ENCODE assay signal across 18 cellular contexts in genomic region chr7:151468214-151469023, GRCh38. TPM values are rescaled to one million over a fixed set of nuclear protein-coding genes. Genes with fewer than 3 reads are reported as not detected.
A peak's percentile ranks its signal among the peaks of the same experiment; 100 is the strongest.
DNase-seq lines count a peak whose midpoint lies in the region; ATAC-seq, FAIRE-seq and TF ChIP-seq lines count a peak whose summit lies in the region.
"Had no signal": no experiment of that assay in that cellular context is flagged by ENCODE, and none has a peak within 500 bp of the region (broad histone marks: within the 10 kb centered on the region; RNA-seq: fewer than 3 reads in every experiment).

No MANE protein-coding gene starts in this region.

- H3K4me3 Mint-ChIP-seq in T-helper 1 cell treated with Interleukin-12 subunit alpha and Interleukin-12 subunit beta and Interleukin-4 antibody, amounts not matched to agents 30 μg/mL and 1 μg/mL, for 36 hours = no peak overlapping the region
- H3K4me3 Mint-ChIP-seq in Calu3 (ENCODE audit: low read depth, unreplicated experiment) = no peak overlapping the region
- H3K4me3 Mint-ChIP-seq in nephron progenitor cell = no peak overlapping the region

- peaks cover 8% of the 10 kb centered on the region for H3K9me3 Mint-ChIP-seq in T-helper 1 cell treated with Interleukin-12 subunit alpha and Interleukin-12 subunit beta and Interleukin-4 antibody, amounts not matched to agents 30 μg/mL and 1 μg/mL, for 36 hours
- peaks cover 5% of the 10 kb centered on the region for H3K9me3 Mint-ChIP-seq in Calu3 (ENCODE audit: low read depth, unreplicated experiment)
- peaks cover 18% of the 10 kb centered on the region for H3K9me3 Mint-ChIP-seq in nephron progenitor cell

- peaks cover 26% of the 10 kb centered on the region for H3K4me1 Mint-ChIP-seq in T-helper 1 cell treated with Interleukin-12 subunit alpha and Interleukin-12 subunit beta and Interleukin-4 antibody, amounts not matched to agents 30 μg/mL and 1 μg/mL, for 36 hours (ENCODE audit: low read depth)
- H3K4me1 Mint-ChIP-seq in Calu3 (ENCODE audit: low read depth, unreplicated experiment) (peaks cover 19% of the 10 kb centered on the region), nephron progenitor cell (peaks cover 31% of the 10 kb centered on the region)

- H2AFZ ChIP-seq in K562 (ENCODE audit: low read depth, low read length) = no peak overlapping the region
- no peak overlapping the region for H2AFZ ChIP-seq in Karpas-422 (ENCODE audit: low read length)

- TF ChIP-seq POLR2A in K562 (conservative IDR thresholded peaks at IDR 0.05) = no peak

- H3K79me2 ChIP-seq in K562 (ENCODE audit: control insufficient read depth, insufficient read depth, low read length) (peaks cover 4% of the 10 kb centered on the region), Karpas-422 (ENCODE audit: low read length) (peaks cover 22% of the 10 kb centered on the region)

- WGBS in K562 (ENCODE audit: insufficient coverage, low coverage, missing lambda C conversion rate) = 96% methylated on average over 19 of the region's 19 CpGs

- no peaks in the 10 kb centered on the region for H3K9me1 ChIP-seq in K562 (ENCODE audit: control insufficient read depth, insufficient read depth, low read length)

- no peak for ATAC-seq in K562
- ATAC-seq in GM18861 (IDR thresholded peaks at IDR 0.05; ENCODE audit: unreplicated experiment) = no peak

- H3K27me3 Mint-ChIP-seq in T-helper 1 cell treated with Interleukin-12 subunit alpha and Interleukin-12 subunit beta and Interleukin-4 antibody, amounts not matched to agents 30 μg/mL and 1 μg/mL, for 36 hours (ENCODE audit: low read depth) = no peaks in the 10 kb centered on the region
- H3K27me3 Mint-ChIP-seq in Calu3 (ENCODE audit: unreplicated experiment) = no peaks in the 10 kb centered on the region
- no peaks in the 10 kb centered on the region for H3K27me3 Mint-ChIP-seq in nephron progenitor cell (ENCODE audit: low read depth, poor library complexity)

- CTCF ChIA-PET in Calu3 (lab: Charles Lee) (no interaction called here), K562 (lab: Yijun Ruan, JAX; ENCODE audit: low intra/inter-chr PET ratio) (no interaction called here)

- TF ChIP-seq CTCF in Calu3 (IDR thresholded peaks at IDR 0.05; ENCODE audit: unreplicated experiment) (no peak), K562 (IDR thresholded peaks at IDR 0.05 in 2 of 3, conservative IDR thresholded peaks at IDR 0.05 in 1 of 3; ENCODE audit: insufficient read depth in 2 of 3, low read depth in 1 of 3, low read length in 3 of 3) (no peak), nephron progenitor cell (IDR thresholded peaks at IDR 0.05) (no peak)

- TF ChIP-seq EP300 in K562 (IDR thresholded peaks at IDR 0.05; ENCODE audit: low read length) = no peak

- peaks cover 67% of the 10 kb centered on the region for H3K36me3 Mint-ChIP-seq in T-helper 1 cell treated with Interleukin-12 subunit alpha and Interleukin-12 subunit beta and Interleukin-4 antibody, amounts not matched to agents 30 μg/mL and 1 μg/mL, for 36 hours (ENCODE audit: low read depth)
- H3K36me3 Mint-ChIP-seq in Calu3 (ENCODE audit: insufficient read depth, unreplicated experiment) = peaks cover 56% of the 10 kb centered on the region
- peaks cover 95% of the 10 kb centered on the region for H3K36me3 Mint-ChIP-seq in nephron progenitor cell (ENCODE audit: low read depth)

- H3K9me2 ChIP-seq in Karpas-422 (replicated peaks; ENCODE audit: insufficient read depth, low read length) = no peaks in the 10 kb centered on the region

- H3K27me3 ChIP-seq in K562 (ENCODE audit: control insufficient read depth in 2 of 2, insufficient read depth in 2 of 2, low read length in 2 of 2) (no peaks in the 10 kb centered on the region), Karpas-422 (ENCODE audit: low read length) (no peaks in the 10 kb centered on the region)
- H3K27me3 ChIP-seq: Peyer's patch had no signal

- H3K27ac ChIP-seq in K562 (ENCODE audit: extremely low read depth, low read depth, low read length) (no peak overlapping the region), Karpas-422 (ENCODE audit: low read length) (no peak overlapping the region)
- H3K27ac ChIP-seq: lower lobe of right lung, Peyer's patch had no signal

- H3K4me1 ChIP-seq in K562 (replicated peaks in 1 of 2; ENCODE audit: control insufficient read depth in 2 of 2, insufficient read depth in 2 of 2, low read length in 2 of 2) (0 out of 5 replicates have a peak, but pooled peaks cover 0 to 3% of the 10 kb centered on the region in 2 experiments), Karpas-422 (ENCODE audit: low read length) (peaks cover 29% of the 10 kb centered on the region)

- no peaks in the 10 kb centered on the region for H4K20me1 ChIP-seq in K562 (replicated peaks; ENCODE audit: control insufficient read depth, insufficient read depth, low read length)
- H4K20me1 ChIP-seq in Karpas-422 (ENCODE audit: insufficient read depth, low read depth, low read length) = peaks cover 29% of the 10 kb centered on the region

- POLR2A ChIA-PET in K562 (lab: Yijun Ruan, JAX) = interaction anchor here (0.6 to 2.3 kb wide), 2 partner anchors 11 to 14 kb away, joined by 4 to 6 read pairs; no protein-coding TSS in a partner anchor

- H3K4me3 ChIP-seq in K562 = no peak overlapping the region
- H3K4me3 ChIP-seq in Karpas-422 (ENCODE audit: low read length) = no peak overlapping the region
- H3K4me3 ChIP-seq: lower lobe of right lung, Peyer's patch had no signal

- H3K9me3 ChIP-seq in K562 (replicated peaks; ENCODE audit: control insufficient read depth, insufficient read depth, low read depth, low read length) (0 out of 2 replicates have a peak, but pooled peaks cover 3% of the 10 kb centered on the region), Karpas-422 (ENCODE audit: low read length) (no peaks in the 10 kb centered on the region)
- H3K9me3 ChIP-seq: lower lobe of right lung, Peyer's patch had no signal

- TF ChIP-seq RAD21 in K562 (CRISPR knock-in tag; conservative IDR thresholded peaks at IDR 0.05 in 1 of 2, IDR thresholded peaks at IDR 0.05 in 1 of 2) = no peak

- H3K27ac Mint-ChIP-seq in T-helper 1 cell treated with Interleukin-12 subunit alpha and Interleukin-12 subunit beta and Interleukin-4 antibody, amounts not matched to agents 30 μg/mL and 1 μg/mL, for 36 hours = peak overlapping the region; percentile 43
- H3K27ac Mint-ChIP-seq in Calu3 (ENCODE audit: unreplicated experiment) (peak overlapping the region; percentile 1), nephron progenitor cell (peak overlapping the region; percentile 93)

- DNase-seq in T-helper 1 cell (no peak), Calu3 (no peak), K562 (ENCODE audit: extremely low read depth in 1 of 4, low spot score in 3 of 4) (no peak), nephron progenitor cell (no peak), NCI-H226 (no peak), Karpas-422 (no peak)
- DNase-seq: activated CD8-positive, alpha-beta memory T cell treated with anti-CD3 and anti-CD28 coated beads for 24 hours; GF-D8; lower lobe of right lung; NCI-H1092; occipital lobe; Peyer's patch; T1000 had no signal

- FAIRE-seq in K562 (lab: Jason Lieb, UNC) = no peak

- in situ Hi-C loops in K562 (cut with MboI) = no loop called here

- intact Hi-C loops in Calu3 (cut with micrococcal nuclease; ENCODE audit: unreplicated experiment) = loop anchor here (10.0 kb wide), 1 partner anchor 46 kb away; the partner anchor contains the start of gene RHEB
- intact Hi-C loops in K562 (cut with micrococcal nuclease) = no loop called here

- H3K9ac ChIP-seq in K562 (ENCODE audit: insufficient read depth in 1 of 2, low read depth in 2 of 2, low read length in 2 of 2) = no peak overlapping the region
- H3K9ac ChIP-seq in Karpas-422 (ENCODE audit: low read length) = no peak overlapping the region

- BruUV-seq in Calu3 (replicated peaks; lab: Mats Ljungman, UMichigan) = no TSS peak
- BruUV-seq in K562 (replicated peaks; lab: Mats Ljungman, UMichigan) = no TSS peak

- H3K36me3 ChIP-seq in K562 (ENCODE audit: control insufficient read depth, insufficient read depth, low read length) (peaks cover 81% of the 10 kb centered on the region), Karpas-422 (ENCODE audit: insufficient read depth, low read length) (peaks cover 44% of the 10 kb centered on the region)

- H3K4me2 ChIP-seq in K562 (ENCODE audit: insufficient read depth, low read length) (no peak overlapping the region), Karpas-422 (ENCODE audit: low read depth, low read length, poor library complexity, severe bottlenecking) (no peak overlapping the region)

RNA-seq across cellular contexts. Expression of gene CRYGN, which starts 28.5 kb away (rescaled TPM):
- total RNA-seq in Calu3 (2022) = not detected in 2 replicates
- 0.19 and 0.23 TPM in 2 replicates for total RNA-seq in K562 (2011; cell fraction: chromatin; rRNA removed; ENCODE audit: low replicate concordance)
- total RNA-seq in K562 (2011; cell fraction: nucleolus; rRNA removed) = not detected in 2 replicates
- total RNA-seq in K562 (2011; cell fraction: nucleoplasm; rRNA removed) = not detected in 2 replicates
- total RNA-seq in K562 (2014; rRNA removed) = not detected in 2 replicates
- not detected in 2 replicates for total RNA-seq in K562 (2014; rRNA removed; fragmentation: Illumina TruSeq; extraction: Trizol)
- total RNA-seq in K562 (2015; rRNA removed; fragmentation: Illumina TruSeq; extraction: Trizol) = not detected in 2 replicates
- total RNA-seq in K562 (2021) = not detected in 2 replicates
- not detected in 2 replicates for polyA plus RNA-seq in K562 (2011; rRNA removed)
- not detected in 2 replicates for polyA plus RNA-seq in K562 (2011; cell fraction: cytosol; rRNA removed)
- 0.09 TPM in 1 of 2 replicates, not detected in the other for polyA plus RNA-seq in K562 (2011; cell fraction: nucleus; rRNA removed)
- not detected in 2 replicates for polyA plus RNA-seq in K562 (2012)
- not detected in 2 replicates for polyA plus RNA-seq in K562 (2014; fragmentation: Illumina TruSeq; extraction: Trizol)
- polyA plus RNA-seq in K562 (2014; fragmentation: Nextera tagmentation; extraction: Ambion mirVana) = not detected
- polyA plus RNA-seq in K562 (2014; rRNA removed) = not detected in 2 replicates
- not detected in 2 replicates for polyA minus RNA-seq in K562 (2011; rRNA and poly(A)+ RNA removed)
- polyA minus RNA-seq in K562 (2011; cell fraction: cytosol; rRNA and poly(A)+ RNA removed) = not detected in 2 replicates
- not detected in 2 replicates for polyA minus RNA-seq in K562 (2011; cell fraction: nucleus; rRNA and poly(A)+ RNA removed)
- not detected in 2 replicates for total RNA-seq in Karpas-422 (2014; rRNA removed; shearing (Covaris generic); ENCODE audit: low replicate concordance)
- total RNA-seq: A172, dermis microvascular lymphatic vessel endothelial cell, H4, lower lobe of right lung, occipital lobe, Peyer's patch had no signal

RNA-seq across cellular contexts. Expression of gene RHEB, which starts 51.3 kb away (rescaled TPM):
- total RNA-seq in Calu3 (2022) (123 and 126 TPM in 2 replicates), K562 (2014; rRNA removed) (122 and 126 TPM in 2 replicates), K562 (2014; rRNA removed; fragmentation: Illumina TruSeq; extraction: Trizol) (213 and 243 TPM in 2 replicates), K562 (2015; rRNA removed; fragmentation: Illumina TruSeq; extraction: Trizol) (168 and 182 TPM in 2 replicates), K562 (2021) (156 and 162 TPM in 2 replicates)
- 35.9 and 119 TPM in 2 replicates for total RNA-seq in K562 (2011; cell fraction: chromatin; rRNA removed; ENCODE audit: low replicate concordance)
- 22.3 and 24.1 TPM in 2 replicates for total RNA-seq in K562 (2011; cell fraction: nucleolus; rRNA removed)
- total RNA-seq in K562 (2011; cell fraction: nucleoplasm; rRNA removed) = 69.2 and 108 TPM in 2 replicates
- polyA plus RNA-seq in K562 (2011; rRNA removed) (139 and 249 TPM in 2 replicates), K562 (2014; fragmentation: Illumina TruSeq; extraction: Trizol) (152 and 189 TPM in 2 replicates), K562 (2014; fragmentation: Nextera tagmentation; extraction: Ambion mirVana) (10 to 100 TPM; 28.5 to 35.3 TPM), K562 (2014; rRNA removed) (205 and 230 TPM in 2 replicates)
- 56.0 and 60.3 TPM in 2 replicates for polyA plus RNA-seq in K562 (2011; cell fraction: cytosol; rRNA removed)
- 30.6 and 47.5 TPM in 2 replicates for polyA plus RNA-seq in K562 (2011; cell fraction: nucleus; rRNA removed)
- 144 and 166 TPM in 2 replicates for polyA plus RNA-seq in K562 (2012)
- 73.7 and 78.8 TPM in 2 replicates for polyA minus RNA-seq in K562 (2011; rRNA and poly(A)+ RNA removed)
- polyA minus RNA-seq in K562 (2011; cell fraction: cytosol; rRNA and poly(A)+ RNA removed) = 30.4 and 62.8 TPM in 2 replicates
- polyA minus RNA-seq in K562 (2011; cell fraction: nucleus; rRNA and poly(A)+ RNA removed) = 19.4 and 22.0 TPM in 2 replicates
- total RNA-seq in Karpas-422 (2014; rRNA removed; shearing (Covaris generic); ENCODE audit: low replicate concordance) = 45.6 and 47.5 TPM in 2 replicates

RNA-seq across cellular contexts. Expression of gene WDR86, which starts 58.6 kb away (rescaled TPM):
- not detected in 2 replicates for total RNA-seq in Calu3 (2022)
- 0.32 TPM in 1 of 2 replicates, not detected in the other for total RNA-seq in K562 (2011; cell fraction: chromatin; rRNA removed; ENCODE audit: low replicate concordance)
- not detected in 2 replicates for total RNA-seq in K562 (2011; cell fraction: nucleolus; rRNA removed)
- not detected in 2 replicates for total RNA-seq in K562 (2011; cell fraction: nucleoplasm; rRNA removed)
- total RNA-seq in K562 (2014; rRNA removed) = 0.08 TPM in 1 of 2 replicates, not detected in the other
- total RNA-seq in K562 (2014; rRNA removed; fragmentation: Illumina TruSeq; extraction: Trizol) = not detected in 2 replicates
- not detected in 2 replicates for total RNA-seq in K562 (2015; rRNA removed; fragmentation: Illumina TruSeq; extraction: Trizol)
- total RNA-seq in K562 (2021) = 0.09 TPM in 1 of 2 replicates, not detected in the other
- polyA plus RNA-seq in K562 (2011; rRNA removed) = not detected in 2 replicates
- polyA plus RNA-seq in K562 (2011; cell fraction: cytosol; rRNA removed) = 0.04 TPM in 1 of 2 replicates, not detected in the other
- polyA plus RNA-seq in K562 (2011; cell fraction: nucleus; rRNA removed) = 0.11 and 0.31 TPM in 2 replicates
- polyA plus RNA-seq in K562 (2012) = 0.21 and 0.39 TPM in 2 replicates
- not detected in 2 replicates for polyA plus RNA-seq in K562 (2014; fragmentation: Illumina TruSeq; extraction: Trizol)
- not detected for polyA plus RNA-seq in K562 (2014; fragmentation: Nextera tagmentation; extraction: Ambion mirVana)
- 0.05 and 0.24 TPM in 2 replicates for polyA plus RNA-seq in K562 (2014; rRNA removed)
- polyA minus RNA-seq in K562 (2011; rRNA and poly(A)+ RNA removed) = not detected in 2 replicates
- polyA minus RNA-seq in K562 (2011; cell fraction: cytosol; rRNA and poly(A)+ RNA removed) = not detected in 2 replicates
- not detected in 2 replicates for polyA minus RNA-seq in K562 (2011; cell fraction: nucleus; rRNA and poly(A)+ RNA removed)
- total RNA-seq in Karpas-422 (2014; rRNA removed; shearing (Covaris generic); ENCODE audit: low replicate concordance) = not detected in 2 replicates
- total RNA-seq: A172, dermis microvascular lymphatic vessel endothelial cell, H4 had no signal

Comparison
In these comparisons a context has a peak if more than half of its experiments do, and no peak if none do; other contexts are left out.
1. H3K27ac Mint-ChIP-seq: peak in every context shown above with its lines; median percentile 93 in nephron progenitor cell; 43 in T-helper 1 cell treated with Interleukin-12 subunit alpha and Interleukin-12 subunit beta and Interleukin-4 antibody, amounts not matched to agents 30 μg/mL and 1 μg/mL, for 36 hours; 1 in Calu3.